33 cellular contexts compared by ENCODE assay signal in the genomic region with DNA sequence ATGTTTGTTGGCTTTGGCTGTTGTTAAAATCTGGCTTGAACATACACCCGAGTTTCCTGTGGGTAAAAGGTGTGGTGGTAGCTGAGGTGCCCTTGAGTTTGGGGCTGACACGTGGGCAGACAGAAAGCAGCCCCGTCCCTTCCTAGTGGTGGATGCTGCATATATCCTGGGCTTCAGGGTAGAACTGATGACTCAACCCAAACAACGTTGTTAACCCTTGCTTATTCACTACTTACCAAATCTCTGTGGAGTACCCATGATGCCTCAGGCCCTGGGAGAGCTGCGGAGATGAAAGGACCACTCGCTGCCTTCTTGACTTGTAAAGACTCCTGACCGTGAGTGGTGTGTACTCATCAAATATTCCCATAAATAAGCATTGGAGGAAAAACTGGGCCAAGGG.
"Had no signal": no experiment of that assay in that cellular context is flagged by ENCODE, and none has a peak within 500 bp of the region (broad histone marks: within the 10 kb centered on the region; RNA-seq: fewer than 3 reads in every experiment).

No MANE protein-coding gene starts in this region.

- H3K9me3 Mint-ChIP-seq: dendritic cell treated with granulocyte-macrophage colony-stimulating factor and Interleukin-4, amounts not matched to agents 40 ng/mL and 50 ng/mL, for 4 days; endodermal cell; memory B cell; natural killer cell; neural crest cell had no signal

- H3K4me1 Mint-ChIP-seq: endodermal cell, immature natural killer cell, memory B cell, natural killer cell, neural crest cell had no signal

- H3K9me3 ChIP-seq: colonic mucosa, gastroesophageal sphincter, heart left ventricle, lower lobe of right lung, testis, tibial nerve, upper lobe of right lung, uterus had no signal

- H2AFZ ChIP-seq: hepatocyte, parathyroid adenoma had no signal

- H3K27ac Mint-ChIP-seq: dendritic cell treated with granulocyte-macrophage colony-stimulating factor and Interleukin-4, amounts not matched to agents 40 ng/mL and 50 ng/mL, for 4 days; endodermal cell; immature natural killer cell; memory B cell; natural killer cell; progenitor cell of endocrine pancreas had no signal

- DNase-seq: colonic mucosa; effector CD8-positive, alpha-beta T cell; endodermal cell; foreskin fibroblast; heart left ventricle; immature natural killer cell; islet precursor cell; kidney glomerular epithelial cell; left colon; left ventricle myocardium superior; lower lobe of right lung; natural killer cell; stimulated activated CD4-positive, alpha-beta T cell treated with anti-CD3 and anti-CD28 coated beads, Interleukin-12 subunit alpha, Interleukin-12 subunit beta, amount 100 ng/mL, for 4 hours; stimulated activated CD4-positive, alpha-beta T cell treated with anti-CD3 and anti-CD28 coated beads, Interleukin-1b, Interleukin-23, amount 100 ng/mL, for 48 hours; stimulated activated CD4-positive, alpha-beta T cell treated with anti-CD3 and anti-CD28 coated beads, Interleukin-4, amount 100 ng/mL, for 1 hour; stimulated activated CD8-positive, alpha-beta memory T cell treated with anti-CD3 and anti-CD28 coated beads, Interleukin-4, amount 100 ng/mL, for 48 hours; stimulated activated naive CD4-positive, alpha-beta T cell; substantia nigra; testis; upper lobe of right lung; uterus had no signal

- H3K36me3 Mint-ChIP-seq: immature natural killer cell, memory B cell, natural killer cell had no signal

- H3K4me3 Mint-ChIP-seq: dendritic cell treated with granulocyte-macrophage colony-stimulating factor and Interleukin-4, amounts not matched to agents 40 ng/mL and 50 ng/mL, for 4 days; endodermal cell; immature natural killer cell; memory B cell; natural killer cell; neural crest cell had no signal

- H3K4me3 ChIP-seq: colonic mucosa, gastroesophageal sphincter, heart left ventricle, hepatocyte, lower lobe of right lung, smooth muscle cell, testis, tibial nerve, upper lobe of right lung, uterus had no signal

- H3K27me3 Mint-ChIP-seq: dendritic cell treated with granulocyte-macrophage colony-stimulating factor and Interleukin-4, amounts not matched to agents 40 ng/mL and 50 ng/mL, for 4 days had no signal

- H3K4me2 ChIP-seq: hepatocyte, smooth muscle cell had no signal

- H3K79me2 ChIP-seq: hepatocyte, parathyroid adenoma had no signal

- H3K9ac ChIP-seq: parathyroid adenoma had no signal

- H3K4me1 ChIP-seq: colonic mucosa, gastroesophageal sphincter, heart left ventricle, lower lobe of right lung, parathyroid adenoma, testis, tibial nerve, upper lobe of right lung, uterus had no signal

- H3K36me3 ChIP-seq: colonic mucosa, gastroesophageal sphincter, heart left ventricle, lower lobe of right lung, tibial nerve, upper lobe of right lung, uterus had no signal

- ATAC-seq: esophagus mucosa, heart left ventricle, left colon, left ventricle myocardium superior, lower lobe of right lung, natural killer cell, sciatic nerve, upper lobe of right lung had no signal

- H3K27ac ChIP-seq: colonic mucosa, epithelial cell of prostate, gastroesophageal sphincter, heart left ventricle, hepatocyte, lower lobe of right lung, parathyroid adenoma, testis, tibial nerve, upper lobe of right lung, uterus had no signal

- H3K27me3 ChIP-seq: colonic mucosa, hepatocyte, testis, tibial nerve, upper lobe of right lung, uterus had no signal
